In the genomic region with DNA sequence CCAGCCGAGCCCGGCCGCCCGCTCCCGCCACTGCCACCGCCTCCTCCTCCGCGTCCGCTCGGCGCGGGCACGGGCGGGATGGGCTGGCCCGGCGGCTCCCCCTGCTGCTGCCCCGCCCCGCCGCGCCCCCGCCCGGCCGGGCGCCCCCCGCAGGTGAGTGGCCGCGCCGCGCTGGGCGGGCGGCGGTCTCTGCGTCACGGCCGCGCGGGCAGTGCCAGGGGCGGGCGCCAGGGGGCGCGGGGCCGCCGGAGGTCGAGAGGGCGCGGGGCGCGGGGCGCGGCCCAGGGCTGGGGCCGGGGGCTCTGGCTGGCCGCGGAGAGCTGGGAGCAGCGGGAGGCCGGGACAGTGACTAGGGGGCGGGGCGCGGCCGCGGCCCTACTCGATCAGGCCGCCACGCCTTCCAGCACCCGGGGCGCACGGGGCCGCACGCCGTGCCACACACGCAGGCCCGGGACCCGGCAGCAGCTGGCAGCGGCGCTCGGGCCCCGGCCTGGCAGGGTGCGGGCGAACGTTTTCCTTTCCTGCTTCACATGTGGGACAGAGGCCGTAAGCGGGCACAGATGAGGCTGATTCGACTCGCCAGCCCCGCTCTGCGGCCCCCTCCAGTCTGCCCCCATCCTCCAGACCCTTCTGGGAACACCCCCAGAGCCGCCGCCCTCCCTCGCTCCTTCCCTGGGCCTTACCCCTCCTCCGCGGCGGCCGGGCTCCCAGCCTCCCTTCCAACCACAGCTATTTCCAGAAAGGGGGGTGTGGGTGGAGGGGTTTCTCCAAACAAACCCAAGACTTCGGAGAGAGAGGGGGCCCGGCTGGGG, we compare ENCODE assay signal across 7 cellular contexts. TPM values are rescaled to one million over a fixed set of nuclear protein-coding genes. Genes with fewer than 3 reads are reported as not detected.
DNase-seq lines count a peak whose midpoint lies in the region; ATAC-seq and TF ChIP-seq lines count a peak whose summit lies in the region.

No MANE protein-coding gene starts in this region.

- H3K36me3 ChIP-seq in endodermal cell (ENCODE audit: control insufficient read depth, insufficient read depth, low read length): peaks cover 9% of the 10 kb centered on the region

- peaks cover 39% of the 10 kb centered on the region for H3K4me1 ChIP-seq in endodermal cell (ENCODE audit: control insufficient read depth, insufficient read depth, low read length)

- peak overlapping the region; percentile 62 for H3K27ac ChIP-seq in endodermal cell (ENCODE audit: low read depth, low read length)

- WGBS in endodermal cell (ENCODE audit: insufficient coverage in 1 of 2, insufficient read length in 1 of 2), 2 experiments: 3 to 5% methylated on average over 31 to 87 of the region's 94 CpGs

- H3K27me3 ChIP-seq in endodermal cell (ENCODE audit: control insufficient read depth, insufficient read depth, low read length, poor library complexity, severe bottlenecking): no peaks in the 10 kb centered on the region

- TF ChIP-seq CTCF in endodermal cell (conservative IDR thresholded peaks at IDR 0.05) (peak; percentile 41), mesothelial cell of epicardium (IDR thresholded peaks at IDR 0.05; ENCODE audit: unreplicated experiment) (peak; percentile 18)

- ATAC-seq in GM18505 (IDR thresholded peaks at IDR 0.05; ENCODE audit: unreplicated experiment) (peak; percentile 72), HG02852 (IDR thresholded peaks at IDR 0.05; ENCODE audit: unreplicated experiment) (peak; percentile 58)

- H3K4me3 ChIP-seq in endodermal cell (ENCODE audit: low read length): no peak overlapping the region

- H3K36me3 Mint-ChIP-seq in endodermal cell (ENCODE audit: low read depth): peaks cover 5% of the 10 kb centered on the region
- H3K36me3 Mint-ChIP-seq in mesothelial cell of epicardium: peaks cover 5% of the 10 kb centered on the region

- H3K27ac Mint-ChIP-seq in endodermal cell (peak overlapping the region; percentile 89), mesothelial cell of epicardium (peak overlapping the region; percentile 97)

- H3K9me3 ChIP-seq in endodermal cell (ENCODE audit: control insufficient read depth, low read length): no peaks in the 10 kb centered on the region

- no peak overlapping the region for H3K9ac ChIP-seq in endodermal cell (ENCODE audit: extremely low read depth, low read length, poor library complexity, severe bottlenecking)

- DNase-seq in NCI-H226 (peak; percentile 84), endodermal cell (peak; percentile 95), mesothelial cell of epicardium (ENCODE audit: low spot score in 2 of 2, unreplicated experiment in 2 of 2) (peak in 1 of 2 experiments; percentile 80)
- DNase-seq in activated CD8-positive, alpha-beta memory T cell treated with anti-CD3 and anti-CD28 coated beads for 4 hours (ENCODE audit: low read depth in 2 of 2): peak; percentile 27 to 31
- DNase-seq in stimulated activated CD8-positive, alpha-beta memory T cell treated with anti-CD3 and anti-CD28 coated beads, Interleukin-2, amount 100 ng/mL, for 1 hour (ENCODE audit: low read depth in 2 of 2): peak; percentile 46 to 50

- H3K9me3 Mint-ChIP-seq in endodermal cell (no peaks in the 10 kb centered on the region), mesothelial cell of epicardium (no peaks in the 10 kb centered on the region)

- H3K27me3 Mint-ChIP-seq in endodermal cell (ENCODE audit: insufficient read depth) (peaks cover 17% of the 10 kb centered on the region), mesothelial cell of epicardium (ENCODE audit: low read depth) (no peaks in the 10 kb centered on the region)

- peaks cover 53% of the 10 kb centered on the region for H3K4me1 Mint-ChIP-seq in endodermal cell
- H3K4me1 Mint-ChIP-seq in mesothelial cell of epicardium: peaks cover 72% of the 10 kb centered on the region

- H3K4me3 Mint-ChIP-seq in endodermal cell: peak overlapping the region; percentile 83
- H3K4me3 Mint-ChIP-seq in mesothelial cell of epicardium: peak overlapping the region; percentile 73

- TF ChIP-seq POLR2A in GM18505 (IDR thresholded peaks at IDR 0.05; ENCODE audit: borderline replicate concordance, extremely low read depth, insufficient read depth, insufficient read length): no peak

RNA-seq across cellular contexts. Expression of gene TNS2, which starts 2.4 kb away (rescaled TPM):
- total RNA-seq in endodermal cell (10 to 100 TPM; 10.2 to 12.6 TPM), mesothelial cell of epicardium (78.8 to 91.7 TPM (median 86.4 TPM) in 3 replicates)
- 9.5 TPM for polyA plus RNA-seq in endodermal cell (2013, experiment 1 of 2)
- 9.6 TPM for polyA plus RNA-seq in endodermal cell (2013, experiment 2 of 2)

RNA-seq across cellular contexts. Expression of gene SPRYD3, which starts 31.8 kb away (rescaled TPM):
- total RNA-seq in endodermal cell (10 to 100 TPM; 13.0 to 18.4 TPM), mesothelial cell of epicardium (20.2 to 20.9 TPM (median 20.6 TPM) in 3 replicates)
- 6.8 TPM for polyA plus RNA-seq in endodermal cell (2013, experiment 1 of 2)
- polyA plus RNA-seq in endodermal cell (2013, experiment 2 of 2): 7.2 TPM

RNA-seq across cellular contexts. Expression of gene EIF4B, which starts 41.2 kb away (rescaled TPM):
- total RNA-seq in endodermal cell (100 to 1,000 TPM; 596 to 655 TPM), mesothelial cell of epicardium (544 to 576 TPM (median 554 TPM) in 3 replicates)
- polyA plus RNA-seq in endodermal cell (2013, experiment 1 of 2): 388 TPM
- polyA plus RNA-seq in endodermal cell (2013, experiment 2 of 2): 341 TPM

RNA-seq across cellular contexts. Expression of gene IGFBP6, which starts 50.0 kb away (rescaled TPM):
- total RNA-seq in endodermal cell (10 to 100 TPM; 21.7 to 48.4 TPM), mesothelial cell of epicardium (70.3 to 77.2 TPM (median 75.6 TPM) in 3 replicates)
- polyA plus RNA-seq in endodermal cell (2013, experiment 1 of 2): 13.5 TPM
- polyA plus RNA-seq in endodermal cell (2013, experiment 2 of 2): 23.1 TPM

RNA-seq across cellular contexts. Expression of gene SOAT2, which starts 55.9 kb away (rescaled TPM):
- total RNA-seq in endodermal cell (under 1 TPM; 0.46 to 0.71 TPM), mesothelial cell of epicardium (0.13 to 0.40 TPM (median 0.20 TPM) in 3 replicates)
- polyA plus RNA-seq in endodermal cell (2013, experiment 1 of 2): 0.28 TPM
- polyA plus RNA-seq in endodermal cell (2013, experiment 2 of 2): 0.21 TPM
